ENCODE assay signal across 34 cellular contexts in genomic region chr5:27463446-27464149, GRCh38.
"Had no signal": no experiment of that assay in that cellular context is flagged by ENCODE, and none has a peak within 500 bp of the region (broad histone marks: within the 10 kb centered on the region; RNA-seq: fewer than 3 reads in every experiment).

No MANE protein-coding gene starts in this region.

- H3K36me3 ChIP-seq: brain microvascular endothelial cell, colonic mucosa, WERI-Rb-1 had no signal

- H3K4me2 ChIP-seq: PC-9 had no signal

- DNase-seq: activated CD4-positive, alpha-beta memory T cell treated with anti-CD3 and anti-CD28 coated beads, Interleukin-2, amount 10 ng/mL, durations not matched to agents 7 days and 5 days; activated CD4-positive, alpha-beta T cell treated with anti-CD3 and anti-CD28 coated beads for 1 hour; activated CD4-positive, alpha-beta T cell treated with anti-CD3 and anti-CD28 coated beads for 48 hours; activated CD4-positive, CD25-positive, alpha-beta regulatory T cell; activated CD8-positive, alpha-beta memory T cell treated with anti-CD3 and anti-CD28 coated beads for 24 hours; activated CD8-positive, alpha-beta memory T cell treated with anti-CD3 and anti-CD28 coated beads, Interleukin-2, amount 10 ng/mL, durations not matched to agents 7 days and 5 days; activated CD8-positive, alpha-beta memory T cell treated with anti-CD3 and anti-CD28 coated beads, Interleukin-2, amount 50 U/mL, for 48 hours; activated effector memory CD4-positive, alpha-beta T cell treated with anti-CD3 and anti-CD28 coated beads, Interleukin-2, amount 50 U/mL, for 16 hours; activated naive CD4-positive, alpha-beta T cell; activated naive CD4-positive, alpha-beta T cell treated with anti-CD3 and anti-CD28 coated beads, Interleukin-2, amount 50 U/mL, for 16 hours; activated naive CD8-positive, alpha-beta T cell treated with anti-CD3 and anti-CD28 coated beads for 36 hours; activated T-cell treated with anti-CD3 and anti-CD28 coated beads, Interleukin-2, amount 50 U/mL, for 48 hours; amniotic stem cell; aorta; brain microvascular endothelial cell; colonic mucosa; Karpas-422; NCI-H1105; NCI-H1417 treated with DMSO at 0.1 percent for 48 hours; NCI-H187 treated with DMSO at 0.1 percent for 48 hours; NCI-H2081; NCI-H2171 treated with DMSO at 0.1 percent for 48 hours; NCI-H2227 treated with DMSO at 0.1 percent for 48 hours; NCI-H446; NCI-H524; NCI-H69; NCI-H82; PC-9; Right ventricle myocardium superior; SW 1271; T-helper 1 cell; T-helper 2 cell; T-helper 9 cell; WERI-Rb-1 had no signal

- H3K4me1 ChIP-seq: colonic mucosa had no signal

- H3K27ac ChIP-seq: brain microvascular endothelial cell, colonic mucosa, PC-9, WERI-Rb-1 had no signal

- H3K27me3 ChIP-seq: brain microvascular endothelial cell, colonic mucosa had no signal

- ATAC-seq: activated CD8-positive, alpha-beta memory T cell treated with anti-CD3 and anti-CD28 coated beads, Interleukin-2, amount 10 ng/mL, durations not matched to agents 7 days and 5 days had no signal

- H3K4me3 ChIP-seq: colonic mucosa, PC-9 had no signal
